In the genomic region with DNA sequence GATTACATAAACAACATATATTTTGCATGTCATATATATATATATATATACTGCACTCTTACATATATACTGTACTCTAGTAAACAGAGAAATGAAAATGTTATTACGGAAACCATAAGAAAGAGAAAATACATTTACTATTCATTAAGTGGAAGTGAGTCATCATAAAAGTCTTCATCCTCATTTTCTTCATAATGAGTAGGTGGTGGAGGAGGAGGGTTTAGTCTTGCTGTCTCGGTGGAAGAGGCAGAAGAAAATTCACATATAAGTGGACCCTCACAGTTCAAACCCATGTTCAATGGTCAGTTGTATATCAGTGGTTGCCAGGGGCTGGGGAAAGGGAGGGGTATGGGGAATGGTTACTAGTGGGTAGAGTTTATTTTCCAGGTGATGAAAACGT, we compare ENCODE assay signal across 18 cellular contexts. TPM values are rescaled to one million over a fixed set of nuclear protein-coding genes. Genes with fewer than 3 reads are reported as not detected.
DNase-seq lines count a peak whose midpoint lies in the region; ATAC-seq, FAIRE-seq and TF ChIP-seq lines count a peak whose summit lies in the region.
"Had no signal": no experiment of that assay in that cellular context is flagged by ENCODE, and none has a peak within 500 bp of the region (broad histone marks: within the 10 kb centered on the region; RNA-seq: fewer than 3 reads in every experiment).

No MANE protein-coding gene starts in this region.

- no peaks in the 10 kb centered on the region for H3K36me3 Mint-ChIP-seq in activated T-cell treated with anti-CD3 and anti-CD28 coated beads, Interleukin-2, amount 50 U/mL, for 4 hours (ENCODE audit: insufficient read depth)
- no peaks in the 10 kb centered on the region for H3K36me3 Mint-ChIP-seq in activated T-helper 17 cell treated with anti-CD3 and anti-CD28 coated beads, Interleukin-2, amount 50 U/mL, for 72 hours (ENCODE audit: low read depth)
- H3K36me3 Mint-ChIP-seq: CD4-positive, alpha-beta memory T cell; IgD-negative memory B cell had no signal

- no peaks in the 10 kb centered on the region for H3K27me3 Mint-ChIP-seq in activated T-cell treated with anti-CD3 and anti-CD28 coated beads, Interleukin-2, amount 50 U/mL, for 4 hours (ENCODE audit: low read depth)
- no peaks in the 10 kb centered on the region for H3K27me3 Mint-ChIP-seq in activated T-helper 17 cell treated with anti-CD3 and anti-CD28 coated beads, Interleukin-2, amount 50 U/mL, for 72 hours
- H3K27me3 Mint-ChIP-seq in stimulated activated naive CD8-positive, alpha-beta T cell treated with anti-CD3 and anti-CD28 coated beads, Interleukin-15, amount 100 ng/mL, for 72 hours = no peaks in the 10 kb centered on the region
- H3K27me3 Mint-ChIP-seq: IgD-negative memory B cell had no signal

- no peak overlapping the region for H3K4me3 Mint-ChIP-seq in activated T-cell treated with anti-CD3 and anti-CD28 coated beads, Interleukin-2, amount 50 U/mL, for 4 hours
- H3K4me3 Mint-ChIP-seq in activated T-helper 17 cell treated with anti-CD3 and anti-CD28 coated beads, Interleukin-2, amount 50 U/mL, for 72 hours = peak overlapping the region; percentile 27
- H3K4me3 Mint-ChIP-seq in stimulated activated naive CD8-positive, alpha-beta T cell treated with anti-CD3 and anti-CD28 coated beads, Interleukin-15, amount 100 ng/mL, for 72 hours = peak overlapping the region in 1 of 2 donors; percentile 9
- H3K4me3 Mint-ChIP-seq: CD4-positive, alpha-beta memory T cell had no signal

- no peaks in the 10 kb centered on the region for H3K36me3 ChIP-seq in keratinocyte (ENCODE audit: control insufficient read depth in 2 of 2, extremely low read depth in 1 of 2, insufficient read depth in 2 of 2, low read length in 2 of 2)

- no peak for DNase-seq in activated T-cell treated with anti-CD3 and anti-CD28 coated beads, Interleukin-2, amount 50 U/mL, for 4 hours
- DNase-seq in activated T-cell treated with anti-CD3 and anti-CD28 coated beads, Interleukin-2, amount 50 U/mL, for 1 hour = no peak
- peak; percentile 46 for DNase-seq in MV-4-11 (lab: John Stamatoyannopoulos, UW)
- no peak for DNase-seq in keratinocyte (ENCODE audit: low read depth, low spot score)
- DNase-seq in NCI-H526 (lab: John Stamatoyannopoulos, UW) = no peak
- no peak for DNase-seq in stimulated activated naive CD8-positive, alpha-beta T cell treated with anti-CD3 and anti-CD28 coated beads, Interleukin-15, amount 100 ng/mL, for 72 hours
- DNase-seq: AML-193; CD4-positive, alpha-beta memory T cell; DND-41; GDM1; HCEC 1CT; NCI-H1436 treated with DMSO at 0.1 percent for 48 hours; NCI-H2081 treated with DMSO at 0.1 percent for 48 hours; NCI-H345 had no signal

- H3K4me3 ChIP-seq in keratinocyte (ENCODE audit: control insufficient read depth in 2 of 3, extremely low read depth in 1 of 3, insufficient read depth in 2 of 3, low read depth in 1 of 3, low read length in 3 of 3) = no peak overlapping the region

- H3K27ac ChIP-seq in keratinocyte (ENCODE audit: control insufficient read depth, insufficient read depth, low read length) = peak overlapping the region; percentile 90

- no peaks in the 10 kb centered on the region for H3K9me1 ChIP-seq in keratinocyte (ENCODE audit: control insufficient read depth, extremely low read depth, insufficient read depth, low read length)

- H4K20me1 ChIP-seq in keratinocyte (ENCODE audit: control insufficient read depth, extremely low read depth, insufficient read depth, low read length) = no peaks in the 10 kb centered on the region

- FAIRE-seq in keratinocyte (lab: Jason Lieb, UNC) = no peak
- FAIRE-seq: RCC 7860 had no signal

- H3K9ac ChIP-seq in keratinocyte (ENCODE audit: control insufficient read depth, extremely low read depth, insufficient read depth, low read length) = peak overlapping the region; percentile 69

- dilution Hi-C loops in keratinocyte (cut with MboI; ENCODE audit: extremely low pct_ligation_motif_present, low sequenced_read_pairs) = loop anchor here (10.0 kb wide), 1 partner anchor 200 kb away; no protein-coding TSS in a partner anchor

- peak; percentile 22 to 31 for ATAC-seq in activated T-cell treated with anti-CD3 and anti-CD28 coated beads, Interleukin-2, amount 50 U/mL, for 4 hours
- peak; percentile 8 for ATAC-seq in activated T-helper 17 cell treated with anti-CD3 and anti-CD28 coated beads, Interleukin-2, amount 50 U/mL, for 72 hours (replicated peaks)
- ATAC-seq in stimulated activated naive CD8-positive, alpha-beta T cell treated with anti-CD3 and anti-CD28 coated beads, Interleukin-15, amount 100 ng/mL, for 72 hours = no peak

- H3K9me3 Mint-ChIP-seq in activated T-cell treated with anti-CD3 and anti-CD28 coated beads, Interleukin-2, amount 50 U/mL, for 4 hours = peaks cover 4% of the 10 kb centered on the region
- H3K9me3 Mint-ChIP-seq in activated T-helper 17 cell treated with anti-CD3 and anti-CD28 coated beads, Interleukin-2, amount 50 U/mL, for 72 hours = no peaks in the 10 kb centered on the region
- peaks cover 0 to 10% of the 10 kb centered on the region in 2 donors for H3K9me3 Mint-ChIP-seq in stimulated activated naive CD8-positive, alpha-beta T cell treated with anti-CD3 and anti-CD28 coated beads, Interleukin-15, amount 100 ng/mL, for 72 hours
- H3K9me3 Mint-ChIP-seq: IgD-negative memory B cell had no signal

- H3K9me3 ChIP-seq in keratinocyte (ENCODE audit: control insufficient read depth, low read depth, low read length) = no peaks in the 10 kb centered on the region

- no peaks in the 10 kb centered on the region for H3K79me2 ChIP-seq in keratinocyte (ENCODE audit: control insufficient read depth, insufficient read depth, low read length)

- H3K4me1 Mint-ChIP-seq in activated T-cell treated with anti-CD3 and anti-CD28 coated beads, Interleukin-2, amount 50 U/mL, for 4 hours (ENCODE audit: low read depth) = peaks cover 40% of the 10 kb centered on the region
- H3K4me1 Mint-ChIP-seq in activated T-helper 17 cell treated with anti-CD3 and anti-CD28 coated beads, Interleukin-2, amount 50 U/mL, for 72 hours = peaks cover 32% of the 10 kb centered on the region
- H3K4me1 Mint-ChIP-seq in stimulated activated naive CD8-positive, alpha-beta T cell treated with anti-CD3 and anti-CD28 coated beads, Interleukin-15, amount 100 ng/mL, for 72 hours = peaks cover 65% of the 10 kb centered on the region

- H3K27ac Mint-ChIP-seq in activated T-helper 17 cell treated with anti-CD3 and anti-CD28 coated beads, Interleukin-2, amount 50 U/mL, for 72 hours = no peak overlapping the region
- no peak overlapping the region for H3K27ac Mint-ChIP-seq in stimulated activated naive CD8-positive, alpha-beta T cell treated with anti-CD3 and anti-CD28 coated beads, Interleukin-15, amount 100 ng/mL, for 72 hours
- H3K27ac Mint-ChIP-seq: CD4-positive, alpha-beta memory T cell had no signal

- H3K4me2 ChIP-seq in keratinocyte (ENCODE audit: control insufficient read depth, extremely low read depth, insufficient read depth, low read depth, low read length) = peak overlapping the region; percentile 76

- no peak for TF ChIP-seq CTCF in keratinocyte (optimal IDR thresholded peaks at IDR 0.05 in 1 of 3, IDR thresholded peaks at IDR 0.05 in 1 of 3, conservative IDR thresholded peaks at IDR 0.05 in 1 of 3; ENCODE audit: extremely low read depth in 1 of 3, insufficient read depth in 2 of 3, low read length in 3 of 3)

- peaks cover 28% of the 10 kb centered on the region for H3K4me1 ChIP-seq in keratinocyte (ENCODE audit: control insufficient read depth, extremely low read depth, insufficient read depth, low read length)

- H2AFZ ChIP-seq in keratinocyte (ENCODE audit: control insufficient read depth, low read length) = no peak overlapping the region

- no peaks in the 10 kb centered on the region for H3K27me3 ChIP-seq in keratinocyte (ENCODE audit: control insufficient read depth, extremely low read depth, insufficient read depth, low read length)

RNA-seq across cellular contexts. Expression of gene IFNLR1, which starts 8.1 kb away (rescaled TPM):
- total RNA-seq in activated T-cell treated with anti-CD3 and anti-CD28 coated beads, Interleukin-2, amount 50 U/mL, for 4 hours = 1 to 10 TPM; 3.4 to 5.1 (median 4.6) TPM
- 1 to 10 TPM; 1.6 to 9.2 TPM for total RNA-seq in activated T-helper 17 cell treated with anti-CD3 and anti-CD28 coated beads, Interleukin-2, amount 50 U/mL, for 72 hours
- polyA plus RNA-seq in keratinocyte = 2.8 to 3.9 TPM (median 3.4 TPM) in 3 replicates
- polyA plus RNA-seq in keratinocyte (2011; ENCODE audit: low read depth) = 1.1 TPM
- 2.0 and 2.5 TPM in 2 replicates for polyA plus RNA-seq in keratinocyte (2011; cell fraction: cytosol; rRNA removed)
- 4.8 and 5.6 TPM in 2 replicates for polyA plus RNA-seq in keratinocyte (2011; cell fraction: nucleus; rRNA removed)
- 2.3 and 2.9 TPM in 2 replicates for polyA plus RNA-seq in keratinocyte (2012; ENCODE audit: low replicate concordance)
- 4.8 to 5.5 TPM (median 5.3 TPM) in 3 replicates for polyA minus RNA-seq in keratinocyte
- 4.2 TPM for polyA minus RNA-seq in keratinocyte (2011; cell fraction: cytosol; rRNA and poly(A)+ RNA removed)
- 3.6 and 4.3 TPM in 2 replicates for polyA minus RNA-seq in keratinocyte (2011; cell fraction: nucleus; rRNA and poly(A)+ RNA removed)
- total RNA-seq: LHCN-M2 had no signal

RNA-seq across cellular contexts. Expression of gene IL22RA1, which starts 52.2 kb away (rescaled TPM):
- under 1 TPM in 1 of 3 donors, not detected in 2; 0.08 TPM for total RNA-seq in activated T-cell treated with anti-CD3 and anti-CD28 coated beads, Interleukin-2, amount 50 U/mL, for 4 hours
- not detected for total RNA-seq in activated T-helper 17 cell treated with anti-CD3 and anti-CD28 coated beads, Interleukin-2, amount 50 U/mL, for 72 hours
- 1.7 to 2.1 TPM (median 1.9 TPM) in 3 replicates for polyA plus RNA-seq in keratinocyte
- polyA plus RNA-seq in keratinocyte (2011; ENCODE audit: low read depth) = 5.1 TPM
- 1.1 and 1.4 TPM in 2 replicates for polyA plus RNA-seq in keratinocyte (2011; cell fraction: cytosol; rRNA removed)
- 2.6 and 3.3 TPM in 2 replicates for polyA plus RNA-seq in keratinocyte (2011; cell fraction: nucleus; rRNA removed)
- 2.1 and 10.3 TPM in 2 replicates for polyA plus RNA-seq in keratinocyte (2012; ENCODE audit: low replicate concordance)
- 1.4 to 3.5 TPM (median 2.7 TPM) in 3 replicates for polyA minus RNA-seq in keratinocyte
- polyA minus RNA-seq in keratinocyte (2011; cell fraction: cytosol; rRNA and poly(A)+ RNA removed) = 0.77 TPM
- polyA minus RNA-seq in keratinocyte (2011; cell fraction: nucleus; rRNA and poly(A)+ RNA removed) = 1.0 and 1.5 TPM in 2 replicates
- total RNA-seq: CD4-positive, alpha-beta memory T cell; LHCN-M2 had no signal
- polyA plus RNA-seq: CD4-positive, alpha-beta memory T cell; IgD-negative memory B cell had no signal
